Comparison of ENCODE assay signal across 10 cellular contexts in genomic region chr2:237698338-237698694, GRCh38.
A peak's percentile ranks its signal among the peaks of the same experiment; 100 is the strongest.
DNase-seq lines count a peak whose midpoint lies in the region; ATAC-seq, FAIRE-seq and TF ChIP-seq lines count a peak whose summit lies in the region.
"Had no signal": no experiment of that assay in that cellular context is flagged by ENCODE, and none has a peak within 500 bp of the region (broad histone marks: within the 10 kb centered on the region; RNA-seq: fewer than 3 reads in every experiment).

No MANE protein-coding gene starts in this region.

- H3K27me3 ChIP-seq in CD4-positive, CD25-positive, alpha-beta regulatory T cell (ENCODE audit: control insufficient read depth, insufficient read depth, low read length) = no peaks in the 10 kb centered on the region
- H3K27me3 ChIP-seq in Loucy (ENCODE audit: insufficient read depth, low read length, poor library complexity, severe bottlenecking) = no peaks in the 10 kb centered on the region
- H3K27me3 ChIP-seq in effector memory CD4-positive, alpha-beta T cell (replicated peaks; ENCODE audit: control insufficient read depth, insufficient read depth, low read length, poor library complexity, severe bottlenecking) = no peaks in the 10 kb centered on the region
- no peaks in the 10 kb centered on the region for H3K27me3 ChIP-seq in psoas muscle (ENCODE audit: insufficient read depth in 3 of 3, low read length in 2 of 3)

- H3K9ac ChIP-seq in Loucy (ENCODE audit: low read depth, low read length, poor library complexity, severe bottlenecking) = peak overlapping the region; percentile 98

- H3K36me3 Mint-ChIP-seq in CD4-positive, CD25-positive, alpha-beta regulatory T cell = no peaks in the 10 kb centered on the region

- H3K9me2 ChIP-seq in Loucy (replicated peaks; ENCODE audit: low read depth, low read length) = no peaks in the 10 kb centered on the region

- H3K9me3 ChIP-seq in CD4-positive, CD25-positive, alpha-beta regulatory T cell (ENCODE audit: control insufficient read depth in 2 of 2, low read length in 2 of 2) = no peaks in the 10 kb centered on the region
- H3K9me3 ChIP-seq in Loucy (ENCODE audit: insufficient read depth, low read depth, low read length) (no peaks in the 10 kb centered on the region), psoas muscle (no peaks in the 10 kb centered on the region)
- H3K9me3 ChIP-seq in effector memory CD4-positive, alpha-beta T cell (ENCODE audit: control insufficient read depth, low read length) = no peaks in the 10 kb centered on the region

- intact Hi-C loops in psoas muscle (cut with DNase I) = no loop called here

- TF ChIP-seq CTCF in Loucy (conservative IDR thresholded peaks at IDR 0.05; ENCODE audit: low read length) (no peak), psoas muscle (IDR thresholded peaks at IDR 0.05) (no peak), D721Med (IDR thresholded peaks at IDR 0.05; ENCODE audit: insufficient read depth, missing control alignments) (no peak)

- H4K20me1 ChIP-seq in Loucy (ENCODE audit: insufficient read depth, low read length, poor library complexity, severe bottlenecking) = peaks cover 86% of the 10 kb centered on the region

- no peak for DNase-seq in CD4-positive, CD25-positive, alpha-beta regulatory T cell
- no peak for DNase-seq in effector memory CD4-positive, alpha-beta T cell
- DNase-seq in psoas muscle (no peak), nucleus accumbens (lab: John Stamatoyannopoulos, UW) (no peak), D721Med (ENCODE audit: insufficient read length, low spot score) (no peak)
- DNase-seq: NCI-H1048 had no signal

- H3K4me2 ChIP-seq in Loucy (ENCODE audit: low read depth, low read length, poor library complexity, severe bottlenecking) = peak overlapping the region; percentile 95

- no peak overlapping the region for H2AFZ ChIP-seq in Loucy (ENCODE audit: low read length)

- peak overlapping the region; percentile 93 for H3K27ac ChIP-seq in CD4-positive, CD25-positive, alpha-beta regulatory T cell (ENCODE audit: insufficient read depth, low read length, poor library complexity, severe bottlenecking)
- peak overlapping the region; percentile 96 for H3K27ac ChIP-seq in effector memory CD4-positive, alpha-beta T cell (ENCODE audit: insufficient read depth, low read length, poor library complexity, severe bottlenecking)
- H3K27ac ChIP-seq in psoas muscle = peak overlapping the region; percentile 96

- peak overlapping the region; percentile 87 to 98 (median 97) for H3K4me3 Mint-ChIP-seq in CD4-positive, CD25-positive, alpha-beta regulatory T cell

- no peaks in the 10 kb centered on the region for H3K27me3 Mint-ChIP-seq in CD4-positive, CD25-positive, alpha-beta regulatory T cell

- no peak for ATAC-seq in CD4-positive, CD25-positive, alpha-beta regulatory T cell (ENCODE audit: low read depth in 2 of 2)
- ATAC-seq in psoas muscle = no peak
- ATAC-seq in esophagus mucosa = no peak
- no peak for ATAC-seq in GM19467 (IDR thresholded peaks at IDR 0.05; ENCODE audit: unreplicated experiment)

- peaks cover 4% of the 10 kb centered on the region for H3K36me3 ChIP-seq in CD4-positive, CD25-positive, alpha-beta regulatory T cell (ENCODE audit: control insufficient read depth, insufficient read depth, low read length)
- H3K36me3 ChIP-seq in Loucy (ENCODE audit: insufficient read depth, low read length) (no peaks in the 10 kb centered on the region), psoas muscle (ENCODE audit: insufficient read depth in 1 of 2, low read depth in 1 of 2) (no peaks in the 10 kb centered on the region)
- no peaks in the 10 kb centered on the region for H3K36me3 ChIP-seq in effector memory CD4-positive, alpha-beta T cell (ENCODE audit: control insufficient read depth, insufficient read depth, low read length)

- H3K79me2 ChIP-seq in Loucy (ENCODE audit: insufficient read depth, low read length) = peaks cover 96% of the 10 kb centered on the region

- peaks cover 47 to 98% (median 84%) of the 10 kb centered on the region in 4 donors for H3K4me1 Mint-ChIP-seq in CD4-positive, CD25-positive, alpha-beta regulatory T cell

- WGBS in psoas muscle, 3 donors = 30 to 58% (median 37%) methylated on average over 5 of the region's 5 CpGs

- no peaks in the 10 kb centered on the region for H3K9me3 Mint-ChIP-seq in CD4-positive, CD25-positive, alpha-beta regulatory T cell

- peaks cover 99% of the 10 kb centered on the region for H3K4me1 ChIP-seq in CD4-positive, CD25-positive, alpha-beta regulatory T cell (ENCODE audit: control insufficient read depth, insufficient read depth, low read length, poor library complexity, severe bottlenecking)
- peaks cover 87% of the 10 kb centered on the region for H3K4me1 ChIP-seq in Loucy (ENCODE audit: insufficient read depth, low read length, poor library complexity, severe bottlenecking)
- H3K4me1 ChIP-seq in effector memory CD4-positive, alpha-beta T cell (ENCODE audit: control insufficient read depth, insufficient read depth, low read length, poor library complexity, severe bottlenecking) = peaks cover 81% of the 10 kb centered on the region
- H3K4me1 ChIP-seq in psoas muscle = peaks cover 100% of the 10 kb centered on the region

- no peak for FAIRE-seq in D721Med (lab: Jason Lieb, UNC)
- FAIRE-seq: H54 had no signal

- H3F3A ChIP-seq in Loucy (ENCODE audit: low read depth) = peaks cover 13% of the 10 kb centered on the region

- peak overlapping the region; percentile 91 to 92 (median 91) for H3K27ac Mint-ChIP-seq in CD4-positive, CD25-positive, alpha-beta regulatory T cell

- H3K4me3 ChIP-seq in CD4-positive, CD25-positive, alpha-beta regulatory T cell (ENCODE audit: low read depth, low read length) = peak overlapping the region; percentile 84
- H3K4me3 ChIP-seq in Loucy (ENCODE audit: low read length, poor library complexity, severe bottlenecking) (peak overlapping the region; percentile 83), psoas muscle (no peak overlapping the region)
- H3K4me3 ChIP-seq in effector memory CD4-positive, alpha-beta T cell (ENCODE audit: insufficient read depth, low read depth, low read length, poor library complexity, severe bottlenecking) = peak overlapping the region; percentile 24
